In the genomic region with DNA sequence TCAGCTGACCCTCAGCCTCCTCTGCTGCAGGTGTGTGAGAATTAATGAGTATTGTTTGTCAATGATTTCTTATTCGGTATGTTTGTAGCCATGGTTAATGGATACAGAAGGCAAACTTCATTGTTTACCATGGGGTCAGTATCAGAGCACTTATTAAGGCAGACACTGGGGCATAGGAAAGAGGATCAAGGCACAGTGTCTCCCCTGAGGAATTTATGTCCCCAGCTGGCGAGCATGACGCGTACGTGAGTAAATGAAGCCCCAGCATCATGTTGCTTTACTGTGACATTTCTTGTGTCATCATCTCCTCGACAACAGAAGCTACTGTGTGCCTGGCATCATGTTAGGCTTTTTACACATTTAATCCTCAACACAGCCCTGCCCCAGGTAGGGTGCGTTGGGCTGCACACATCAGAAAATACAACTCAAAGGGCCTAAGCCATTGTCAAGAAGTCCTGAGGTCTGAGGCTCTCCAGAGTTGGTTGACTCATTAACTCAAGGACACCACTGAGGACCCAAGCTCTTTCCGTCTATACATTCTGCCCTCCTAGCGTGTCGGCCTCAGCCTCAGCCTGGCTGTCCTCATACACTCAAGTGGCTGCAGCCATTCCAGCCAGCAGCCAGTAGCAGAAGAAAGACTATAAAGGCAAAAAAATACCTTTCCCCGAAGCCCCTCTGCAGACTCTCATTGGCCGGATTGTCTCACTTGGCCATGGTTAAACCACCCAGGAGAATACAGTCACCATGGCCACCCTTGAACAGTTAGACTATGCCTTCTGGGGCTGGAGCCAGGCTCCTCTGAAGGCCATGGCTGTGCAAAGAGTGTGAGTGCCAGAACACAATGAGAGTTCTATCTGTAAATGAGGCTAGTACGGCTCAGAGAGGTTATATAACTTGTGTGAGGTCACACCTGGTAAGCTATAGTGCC, we compare ENCODE assay signal across 1 cellular context.
TF ChIP-seq lines count a peak whose summit lies in the region.

No MANE protein-coding gene starts in this region.

TF ChIP-seq in HepG2, 621 proteins besides CTCF, POLR2A, EP300 and RAD21 (continued from another document and continues in another):
- TF ChIP-seq, protein P1, sequence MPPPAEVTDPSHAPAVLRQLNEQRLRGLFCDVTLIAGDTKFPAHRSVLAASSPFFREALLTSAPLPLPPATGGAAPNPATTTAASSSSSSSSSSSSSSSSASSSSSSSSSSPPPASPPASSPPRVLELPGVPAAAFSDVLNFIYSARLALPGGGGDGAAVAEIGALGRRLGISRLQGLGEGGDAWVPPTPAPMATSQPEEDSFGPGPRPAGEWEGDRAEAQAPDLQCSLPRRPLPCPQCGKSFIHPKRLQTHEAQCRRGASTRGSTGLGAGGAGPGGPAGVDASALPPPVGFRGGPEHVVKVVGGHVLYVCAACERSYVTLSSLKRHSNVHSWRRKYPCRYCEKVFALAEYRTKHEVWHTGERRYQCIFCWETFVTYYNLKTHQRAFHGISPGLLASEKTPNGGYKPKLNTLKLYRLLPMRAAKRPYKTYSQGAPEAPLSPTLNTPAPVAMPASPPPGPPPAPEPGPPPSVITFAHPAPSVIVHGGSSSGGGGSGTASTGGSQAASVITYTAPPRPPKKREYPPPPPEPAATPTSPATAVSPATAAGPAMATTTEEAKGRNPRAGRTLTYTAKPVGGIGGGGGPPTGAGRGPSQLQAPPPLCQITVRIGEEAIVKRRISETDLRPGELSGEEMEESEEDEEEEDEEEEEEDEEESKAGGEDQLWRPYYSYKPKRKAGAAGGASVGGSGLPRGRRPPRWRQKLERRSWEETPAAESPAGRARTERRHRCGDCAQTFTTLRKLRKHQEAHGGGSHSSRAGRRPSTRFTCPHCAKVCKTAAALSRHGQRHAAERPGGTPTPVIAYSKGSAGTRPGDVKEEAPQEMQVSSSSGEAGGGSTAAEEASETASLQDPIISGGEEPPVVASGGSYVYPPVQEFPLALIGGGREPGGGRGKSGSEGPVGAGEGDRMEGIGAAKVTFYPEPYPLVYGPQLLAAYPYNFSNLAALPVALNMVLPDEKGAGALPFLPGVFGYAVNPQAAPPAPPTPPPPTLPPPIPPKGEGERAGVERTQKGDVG (CRISPR knock-in tag; IDR thresholded peaks at IDR 0.05; ENCODE audit: borderline replicate concordance) = no peak; the same call in 1 of the 2 replicates
- TF ChIP-seq FOXP1 (IDR thresholded peaks at IDR 0.05) = no peak
- TF ChIP-seq FOXP1 (CRISPR knock-in tag; IDR thresholded peaks at IDR 0.05) = 0 out of 2 replicates have a peak, but pooled peaks have one; percentile 7
- no peak for TF ChIP-seq PHF5A (CRISPR knock-in tag; IDR thresholded peaks at IDR 0.05; ENCODE audit: low read depth, unreplicated experiment)
- TF ChIP-seq, protein P2, sequence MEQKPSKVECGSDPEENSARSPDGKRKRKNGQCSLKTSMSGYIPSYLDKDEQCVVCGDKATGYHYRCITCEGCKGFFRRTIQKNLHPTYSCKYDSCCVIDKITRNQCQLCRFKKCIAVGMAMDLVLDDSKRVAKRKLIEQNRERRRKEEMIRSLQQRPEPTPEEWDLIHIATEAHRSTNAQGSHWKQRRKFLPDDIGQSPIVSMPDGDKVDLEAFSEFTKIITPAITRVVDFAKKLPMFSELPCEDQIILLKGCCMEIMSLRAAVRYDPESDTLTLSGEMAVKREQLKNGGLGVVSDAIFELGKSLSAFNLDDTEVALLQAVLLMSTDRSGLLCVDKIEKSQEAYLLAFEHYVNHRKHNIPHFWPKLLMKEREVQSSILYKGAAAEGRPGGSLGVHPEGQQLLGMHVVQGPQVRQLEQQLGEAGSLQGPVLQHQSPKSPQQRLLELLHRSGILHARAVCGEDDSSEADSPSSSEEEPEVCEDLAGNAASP (CRISPR knock-in tag; IDR thresholded peaks at IDR 0.05; ENCODE audit: borderline replicate concordance) = peak; percentile 32; the same call in 1 of the 2 replicates
- TF ChIP-seq ZNF30 (CRISPR knock-in tag; IDR thresholded peaks at IDR 0.05) = no peak
- no peak for TF ChIP-seq CCDC6 (CRISPR knock-in tag; IDR thresholded peaks at IDR 0.05)
- TF ChIP-seq, protein P3, sequence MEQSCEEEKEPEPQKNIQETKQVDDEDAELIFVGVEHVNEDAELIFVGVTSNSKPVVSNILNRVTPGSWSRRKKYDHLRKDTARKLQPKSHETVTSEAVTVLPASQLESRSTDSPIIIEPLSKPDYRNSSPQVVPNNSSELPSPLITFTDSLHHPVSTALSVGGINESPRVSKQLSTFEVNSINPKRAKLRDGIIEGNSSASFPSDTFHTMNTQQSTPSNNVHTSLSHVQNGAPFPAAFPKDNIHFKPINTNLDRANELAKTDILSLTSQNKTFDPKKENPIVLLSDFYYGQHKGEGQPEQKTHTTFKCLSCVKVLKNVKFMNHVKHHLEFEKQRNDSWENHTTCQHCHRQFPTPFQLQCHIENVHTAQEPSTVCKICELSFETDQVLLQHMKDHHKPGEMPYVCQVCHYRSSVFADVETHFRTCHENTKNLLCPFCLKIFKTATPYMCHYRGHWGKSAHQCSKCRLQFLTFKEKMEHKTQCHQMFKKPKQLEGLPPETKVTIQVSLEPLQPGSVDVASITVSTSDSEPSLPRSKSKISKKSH (CRISPR knock-in tag; IDR thresholded peaks at IDR 0.05; ENCODE audit: borderline replicate concordance) = no peak
- TF ChIP-seq SKI (IDR thresholded peaks at IDR 0.05; ENCODE audit: partially characterized antibody) = no peak
- TF ChIP-seq, protein P4, sequence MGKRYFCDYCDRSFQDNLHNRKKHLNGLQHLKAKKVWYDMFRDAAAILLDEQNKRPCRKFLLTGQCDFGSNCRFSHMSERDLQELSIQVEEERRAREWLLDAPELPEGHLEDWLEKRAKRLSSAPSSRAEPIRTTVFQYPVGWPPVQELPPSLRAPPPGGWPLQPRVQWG (CRISPR knock-in tag; IDR thresholded peaks at IDR 0.05; ENCODE audit: borderline replicate concordance, low read depth) = no peak
- TF ChIP-seq THYN1 (CRISPR knock-in tag; IDR thresholded peaks at IDR 0.05; ENCODE audit: borderline replicate concordance, low read depth) = no peak
- TF ChIP-seq, protein P5, sequence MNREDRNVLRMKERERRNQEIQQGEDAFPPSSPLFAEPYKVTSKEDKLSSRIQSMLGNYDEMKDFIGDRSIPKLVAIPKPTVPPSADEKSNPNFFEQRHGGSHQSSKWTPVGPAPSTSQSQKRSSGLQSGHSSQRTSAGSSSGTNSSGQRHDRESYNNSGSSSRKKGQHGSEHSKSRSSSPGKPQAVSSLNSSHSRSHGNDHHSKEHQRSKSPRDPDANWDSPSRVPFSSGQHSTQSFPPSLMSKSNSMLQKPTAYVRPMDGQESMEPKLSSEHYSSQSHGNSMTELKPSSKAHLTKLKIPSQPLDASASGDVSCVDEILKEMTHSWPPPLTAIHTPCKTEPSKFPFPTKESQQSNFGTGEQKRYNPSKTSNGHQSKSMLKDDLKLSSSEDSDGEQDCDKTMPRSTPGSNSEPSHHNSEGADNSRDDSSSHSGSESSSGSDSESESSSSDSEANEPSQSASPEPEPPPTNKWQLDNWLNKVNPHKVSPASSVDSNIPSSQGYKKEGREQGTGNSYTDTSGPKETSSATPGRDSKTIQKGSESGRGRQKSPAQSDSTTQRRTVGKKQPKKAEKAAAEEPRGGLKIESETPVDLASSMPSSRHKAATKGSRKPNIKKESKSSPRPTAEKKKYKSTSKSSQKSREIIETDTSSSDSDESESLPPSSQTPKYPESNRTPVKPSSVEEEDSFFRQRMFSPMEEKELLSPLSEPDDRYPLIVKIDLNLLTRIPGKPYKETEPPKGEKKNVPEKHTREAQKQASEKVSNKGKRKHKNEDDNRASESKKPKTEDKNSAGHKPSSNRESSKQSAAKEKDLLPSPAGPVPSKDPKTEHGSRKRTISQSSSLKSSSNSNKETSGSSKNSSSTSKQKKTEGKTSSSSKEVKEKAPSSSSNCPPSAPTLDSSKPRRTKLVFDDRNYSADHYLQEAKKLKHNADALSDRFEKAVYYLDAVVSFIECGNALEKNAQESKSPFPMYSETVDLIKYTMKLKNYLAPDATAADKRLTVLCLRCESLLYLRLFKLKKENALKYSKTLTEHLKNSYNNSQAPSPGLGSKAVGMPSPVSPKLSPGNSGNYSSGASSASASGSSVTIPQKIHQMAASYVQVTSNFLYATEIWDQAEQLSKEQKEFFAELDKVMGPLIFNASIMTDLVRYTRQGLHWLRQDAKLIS (CRISPR knock-in tag; IDR thresholded peaks at IDR 0.05) = no peak
- no peak for TF ChIP-seq ZNF563 (CRISPR knock-in tag; IDR thresholded peaks at IDR 0.05)
- TF ChIP-seq, protein P6, sequence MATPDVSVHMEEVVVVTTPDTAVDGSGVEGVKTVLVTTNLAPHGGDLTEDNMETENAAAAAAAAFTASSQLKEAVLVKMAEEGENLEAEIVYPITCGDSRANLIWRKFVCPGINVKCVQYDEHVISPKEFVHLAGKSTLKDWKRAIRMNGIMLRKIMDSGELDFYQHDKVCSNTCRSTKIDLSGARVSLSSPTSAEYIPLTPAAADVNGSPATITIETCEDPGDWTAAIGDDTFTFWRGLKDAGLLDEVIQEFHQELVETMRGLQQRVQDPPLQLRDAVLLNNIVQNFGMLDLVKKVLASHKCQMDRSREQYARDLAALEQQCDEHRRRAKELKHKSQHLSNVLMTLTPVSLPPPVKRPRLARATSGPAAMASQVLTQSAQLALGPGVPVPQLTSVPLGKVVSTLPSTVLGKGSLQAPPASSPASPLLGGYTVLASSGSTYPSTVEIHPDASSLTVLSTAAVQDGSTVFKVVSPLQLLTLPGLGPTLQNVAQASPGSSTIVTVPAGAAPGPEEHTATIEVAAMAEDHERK (CRISPR knock-in tag; IDR thresholded peaks at IDR 0.05; ENCODE audit: low read depth) = no peak
- TF ChIP-seq, protein P7, sequence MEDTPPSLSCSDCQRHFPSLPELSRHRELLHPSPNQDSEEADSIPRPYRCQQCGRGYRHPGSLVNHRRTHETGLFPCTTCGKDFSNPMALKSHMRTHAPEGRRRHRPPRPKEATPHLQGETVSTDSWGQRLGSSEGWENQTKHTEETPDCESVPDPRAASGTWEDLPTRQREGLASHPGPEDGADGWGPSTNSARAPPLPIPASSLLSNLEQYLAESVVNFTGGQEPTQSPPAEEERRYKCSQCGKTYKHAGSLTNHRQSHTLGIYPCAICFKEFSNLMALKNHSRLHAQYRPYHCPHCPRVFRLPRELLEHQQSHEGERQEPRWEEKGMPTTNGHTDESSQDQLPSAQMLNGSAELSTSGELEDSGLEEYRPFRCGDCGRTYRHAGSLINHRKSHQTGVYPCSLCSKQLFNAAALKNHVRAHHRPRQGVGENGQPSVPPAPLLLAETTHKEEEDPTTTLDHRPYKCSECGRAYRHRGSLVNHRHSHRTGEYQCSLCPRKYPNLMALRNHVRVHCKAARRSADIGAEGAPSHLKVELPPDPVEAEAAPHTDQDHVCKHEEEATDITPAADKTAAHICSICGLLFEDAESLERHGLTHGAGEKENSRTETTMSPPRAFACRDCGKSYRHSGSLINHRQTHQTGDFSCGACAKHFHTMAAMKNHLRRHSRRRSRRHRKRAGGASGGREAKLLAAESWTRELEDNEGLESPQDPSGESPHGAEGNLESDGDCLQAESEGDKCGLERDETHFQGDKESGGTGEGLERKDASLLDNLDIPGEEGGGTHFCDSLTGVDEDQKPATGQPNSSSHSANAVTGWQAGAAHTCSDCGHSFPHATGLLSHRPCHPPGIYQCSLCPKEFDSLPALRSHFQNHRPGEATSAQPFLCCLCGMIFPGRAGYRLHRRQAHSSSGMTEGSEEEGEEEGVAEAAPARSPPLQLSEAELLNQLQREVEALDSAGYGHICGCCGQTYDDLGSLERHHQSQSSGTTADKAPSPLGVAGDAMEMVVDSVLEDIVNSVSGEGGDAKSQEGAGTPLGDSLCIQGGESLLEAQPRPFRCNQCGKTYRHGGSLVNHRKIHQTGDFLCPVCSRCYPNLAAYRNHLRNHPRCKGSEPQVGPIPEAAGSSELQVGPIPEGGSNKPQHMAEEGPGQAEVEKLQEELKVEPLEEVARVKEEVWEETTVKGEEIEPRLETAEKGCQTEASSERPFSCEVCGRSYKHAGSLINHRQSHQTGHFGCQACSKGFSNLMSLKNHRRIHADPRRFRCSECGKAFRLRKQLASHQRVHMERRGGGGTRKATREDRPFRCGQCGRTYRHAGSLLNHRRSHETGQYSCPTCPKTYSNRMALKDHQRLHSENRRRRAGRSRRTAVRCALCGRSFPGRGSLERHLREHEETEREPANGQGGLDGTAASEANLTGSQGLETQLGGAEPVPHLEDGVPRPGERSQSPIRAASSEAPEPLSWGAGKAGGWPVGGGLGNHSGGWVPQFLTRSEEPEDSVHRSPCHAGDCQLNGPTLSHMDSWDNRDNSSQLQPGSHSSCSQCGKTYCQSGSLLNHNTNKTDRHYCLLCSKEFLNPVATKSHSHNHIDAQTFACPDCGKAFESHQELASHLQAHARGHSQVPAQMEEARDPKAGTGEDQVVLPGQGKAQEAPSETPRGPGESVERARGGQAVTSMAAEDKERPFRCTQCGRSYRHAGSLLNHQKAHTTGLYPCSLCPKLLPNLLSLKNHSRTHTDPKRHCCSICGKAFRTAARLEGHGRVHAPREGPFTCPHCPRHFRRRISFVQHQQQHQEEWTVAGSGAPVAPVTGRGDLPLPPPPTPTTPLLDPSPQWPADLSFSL (CRISPR knock-in tag; IDR thresholded peaks at IDR 0.05) = no peak
- TF ChIP-seq JUN (CRISPR knock-in tag; IDR thresholded peaks at IDR 0.05) = no peak
- TF ChIP-seq FIP1L1 (IDR thresholded peaks at IDR 0.05; ENCODE audit: borderline replicate concordance, insufficient read depth, low read depth, low read length) = no peak
- TF ChIP-seq, protein P8, sequence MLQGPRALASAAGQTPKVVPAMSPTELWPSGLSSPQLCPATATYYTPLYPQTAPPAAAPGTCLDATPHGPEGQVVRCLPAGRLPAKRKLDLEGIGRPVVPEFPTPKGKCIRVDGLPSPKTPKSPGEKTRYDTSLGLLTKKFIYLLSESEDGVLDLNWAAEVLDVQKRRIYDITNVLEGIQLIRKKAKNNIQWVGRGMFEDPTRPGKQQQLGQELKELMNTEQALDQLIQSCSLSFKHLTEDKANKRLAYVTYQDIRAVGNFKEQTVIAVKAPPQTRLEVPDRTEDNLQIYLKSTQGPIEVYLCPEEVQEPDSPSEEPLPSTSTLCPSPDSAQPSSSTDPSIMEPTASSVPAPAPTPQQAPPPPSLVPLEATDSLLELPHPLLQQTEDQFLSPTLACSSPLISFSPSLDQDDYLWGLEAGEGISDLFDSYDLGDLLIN (CRISPR knock-in tag; IDR thresholded peaks at IDR 0.05; ENCODE audit: borderline replicate concordance) = no peak
- no peak for TF ChIP-seq ZSCAN21 (CRISPR knock-in tag; IDR thresholded peaks at IDR 0.05; ENCODE audit: borderline replicate concordance)
- TF ChIP-seq ZNF12 (CRISPR knock-in tag; IDR thresholded peaks at IDR 0.05) = no peak
- no peak for TF ChIP-seq ZFP82 (CRISPR knock-in tag; IDR thresholded peaks at IDR 0.05; ENCODE audit: borderline replicate concordance)
- TF ChIP-seq HOXA3 (CRISPR knock-in tag; IDR thresholded peaks at IDR 0.05) = peak; percentile 63
- no peak for TF ChIP-seq RFXANK (CRISPR knock-in tag; IDR thresholded peaks at IDR 0.05)
- TF ChIP-seq RORA (CRISPR knock-in tag; IDR thresholded peaks at IDR 0.05) = no peak
- TF ChIP-seq ZBTB1 (CRISPR knock-in tag; IDR thresholded peaks at IDR 0.05; ENCODE audit: borderline replicate concordance) = no peak
- no peak for TF ChIP-seq MAFF (IDR thresholded peaks at IDR 0.05; ENCODE audit: low read depth, low read length)
